In the genomic region with DNA sequence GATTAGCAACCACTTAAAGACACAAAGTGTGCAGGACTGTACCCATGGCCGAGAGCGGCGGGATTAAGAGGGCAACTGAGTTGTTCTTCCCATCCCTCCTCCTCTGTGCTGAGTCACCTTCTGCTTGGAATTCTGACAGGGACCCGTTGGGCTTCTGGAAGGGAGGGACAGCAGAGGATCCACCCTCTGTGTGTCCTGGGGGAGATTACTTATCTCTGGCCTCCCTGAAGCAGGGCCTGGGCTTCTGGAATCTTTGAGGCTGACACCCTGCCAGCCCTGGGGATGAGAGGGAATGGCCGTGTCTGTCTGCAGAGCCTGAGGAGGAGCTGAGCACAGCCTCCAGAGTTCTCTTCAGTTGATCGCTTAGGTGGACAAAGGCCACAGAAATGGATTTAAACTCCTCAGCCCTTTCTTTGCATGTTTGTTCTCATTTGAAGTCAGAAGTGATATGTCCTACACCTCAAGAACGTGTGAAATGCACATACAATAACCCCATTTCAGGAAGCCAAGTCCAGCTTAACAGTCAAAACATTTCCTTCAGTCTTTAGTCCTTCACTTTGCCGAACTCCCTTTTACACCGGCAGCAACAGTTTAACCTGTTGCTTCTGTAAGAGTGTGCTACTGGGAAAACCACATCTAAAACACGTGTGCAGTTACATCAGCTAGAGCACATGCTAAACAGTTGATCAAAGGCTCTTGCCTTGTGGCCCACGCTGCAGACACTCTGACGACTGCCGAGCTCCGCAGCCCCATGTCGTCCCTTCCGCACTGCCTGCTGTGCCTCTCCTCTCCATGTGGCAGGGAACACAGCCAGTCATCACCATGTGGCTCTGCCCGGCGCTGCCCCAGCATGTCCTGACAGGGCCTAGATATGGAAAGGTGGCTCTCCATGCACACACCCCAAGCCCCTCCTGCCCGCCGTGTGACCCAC, we compare ENCODE assay signal across 10 cellular contexts. TPM values are rescaled to one million over a fixed set of nuclear protein-coding genes. Genes with fewer than 3 reads are reported as not detected.
DNase-seq lines count a peak whose midpoint lies in the region; ATAC-seq and TF ChIP-seq lines count a peak whose summit lies in the region.
"Had no signal": no experiment of that assay in that cellular context is flagged by ENCODE, and none has a peak within 500 bp of the region (broad histone marks: within the 10 kb centered on the region; RNA-seq: fewer than 3 reads in every experiment).

No MANE protein-coding gene starts in this region.

- DNase-seq in HT1080 (ENCODE audit: low read depth): peak; percentile 11
- DNase-seq in activated CD8-positive, alpha-beta memory T cell treated with anti-CD3 and anti-CD28 coated beads for 1 hour (ENCODE audit: extremely low read depth in 1 of 2, low read depth in 1 of 2): peak; percentile 60 to 73
- peak; percentile 70 to 75 for DNase-seq in erythroblast (lab: John Stamatoyannopoulos, UW)
- peak; percentile 54 to 72 (median 60) for DNase-seq in stimulated activated CD4-positive, alpha-beta T cell treated with anti-CD3 and anti-CD28 coated beads, TNF-alpha, amount 100 ng/mL, for 1 hour (ENCODE audit: low read depth in 3 of 3, low spot score in 1 of 3)
- DNase-seq in midbrain (lab: John Stamatoyannopoulos, UW): no peak
- DNase-seq in HCEC 1CT: no peak
- DNase-seq: NCI-H2081 had no signal

- no peak for ATAC-seq in HG02884 (IDR thresholded peaks at IDR 0.05; ENCODE audit: unreplicated experiment)
- no peak for ATAC-seq in HG02981 (IDR thresholded peaks at IDR 0.05; ENCODE audit: unreplicated experiment)

- TF ChIP-seq POLR2A in erythroblast (IDR thresholded peaks at IDR 0.05; ENCODE audit: low read length): peak; percentile 41

RNA-seq across cellular contexts. Expression of gene IKZF1, which starts 55.7 kb away (rescaled TPM):
- not detected in 2 replicates for total RNA-seq in HT1080 (2014; rRNA removed; shearing (Covaris generic))
- not detected in 2 replicates for polyA plus RNA-seq in HT1080 (2015; cell fraction: cytosol; rRNA removed)
- polyA plus RNA-seq in HT1080 (2015; cell fraction: nucleus; rRNA removed): not detected in 2 replicates
- polyA plus RNA-seq: cardiac muscle cell had no signal

Comparison
In these comparisons a context has a peak if more than half of its experiments do, and no peak if none do; other contexts are left out.
1. DNase-seq: peak in HT1080 (single experiment), activated CD8-positive, alpha-beta memory T cell treated with anti-CD3 and anti-CD28 coated beads for 1 hour (2 of 2), erythroblast (2 of 2) and stimulated activated CD4-positive, alpha-beta T cell treated with anti-CD3 and anti-CD28 coated beads, TNF-alpha, amount 100 ng/mL, for 1 hour (3 of 3); none in midbrain (single experiment) and HCEC 1CT (single experiment).